In the genomic region with DNA sequence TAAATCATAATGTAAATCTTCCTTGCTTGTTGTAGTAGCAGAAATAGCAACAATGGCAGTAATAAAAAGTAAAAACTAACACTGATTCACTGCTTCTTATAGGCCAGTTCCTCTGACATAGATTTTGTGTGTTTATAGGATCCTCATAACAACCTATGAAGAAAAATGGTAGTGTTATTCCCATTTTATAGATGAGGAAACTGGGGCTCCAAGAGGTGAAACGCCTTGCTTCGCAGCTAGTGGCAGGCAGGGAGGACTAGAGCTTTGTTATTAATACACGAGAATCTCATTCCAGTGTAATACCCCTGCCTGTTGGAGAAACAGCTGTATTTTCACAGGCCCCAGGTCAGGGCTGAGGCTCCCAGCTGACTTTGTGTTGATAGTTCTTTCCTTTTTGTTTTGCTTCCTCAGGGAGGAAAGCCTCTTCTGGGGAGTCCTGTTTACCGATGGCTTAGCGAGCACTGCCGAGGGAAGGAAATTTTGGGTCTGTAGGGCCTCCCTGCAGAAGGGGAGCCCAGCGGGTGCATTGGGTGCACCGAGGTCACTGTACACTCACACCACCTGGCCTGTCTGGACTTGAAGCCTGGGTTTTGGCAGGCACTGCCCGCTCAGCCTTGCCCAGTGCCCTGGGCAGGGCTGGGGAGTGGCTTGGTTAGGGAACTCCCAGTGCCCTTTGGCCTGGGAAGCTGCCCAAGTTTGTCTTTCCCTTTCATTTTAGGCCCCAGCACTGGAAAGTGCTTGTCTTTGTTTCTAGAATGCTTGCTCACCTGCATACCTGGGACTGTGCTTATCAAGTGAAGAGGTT, we compare ENCODE assay signal across 9 cellular contexts. TPM values are rescaled to one million over a fixed set of nuclear protein-coding genes. Genes with fewer than 3 reads are reported as not detected.
DNase-seq lines count a peak whose midpoint lies in the region; FAIRE-seq and TF ChIP-seq lines count a peak whose summit lies in the region.
"Had no signal": no experiment of that assay in that cellular context is flagged by ENCODE, and none has a peak within 500 bp of the region (broad histone marks: within the 10 kb centered on the region; RNA-seq: fewer than 3 reads in every experiment).

No MANE protein-coding gene starts in this region.

- no peaks in the 10 kb centered on the region for H3K23me2 ChIP-seq in H1 (ENCODE audit: low read depth, low read length)

- H3K4me2 ChIP-seq in H1 (ENCODE audit: insufficient read depth in 1 of 2, low read depth in 2 of 2, low read length in 2 of 2), result no peak overlapping the region; a peak in 1 of 4 replicates

- H2BK120ac ChIP-seq in H1 (replicated peaks; ENCODE audit: low read depth, low read length), result no peak overlapping the region

- TF ChIP-seq CTCF in H1 (IDR thresholded peaks at IDR 0.05; ENCODE audit: control extremely low read depth in 1 of 3, insufficient read depth in 1 of 3, low read depth in 1 of 3, low read length in 3 of 3), result no peak
- no peak for TF ChIP-seq CTCF in type B pancreatic cell (conservative IDR thresholded peaks at IDR 0.05)
- TF ChIP-seq CTCF in ascending aorta (IDR thresholded peaks at IDR 0.05), result no peak

- H3K27me3 ChIP-seq in H1 (replicated peaks in 1 of 4; ENCODE audit: control insufficient read depth in 3 of 4, extremely low read depth in 1 of 4, insufficient read depth in 3 of 4, low read length in 3 of 4) (no peaks in the 10 kb centered on the region), ascending aorta (no peaks in the 10 kb centered on the region)

- FAIRE-seq in H1 (lab: Jason Lieb, UNC), result no peak

- H3K4me3 Mint-ChIP-seq in type B pancreatic cell, result no peak overlapping the region
- H3K4me3 Mint-ChIP-seq: activated T-helper 17 cell treated with anti-CD3 and anti-CD28 coated beads, Interleukin-2, amount 50 U/mL, for 72 hours had no signal

- CTCF ChIA-PET in H1 (lab: Charles Lee; ENCODE audit: partially characterized antibody), result interaction anchor here (0.6 to 1.8 kb wide), 9 partner anchors 16 to 85 kb away, joined by 3 to 5 read pairs (median 4); no protein-coding TSS in a partner anchor

- H2BK20ac ChIP-seq in H1 (ENCODE audit: low read length), result peak overlapping the region; percentile 76; the same call in 1 of the 2 replicates

- peaks cover 0 to 23% of the 10 kb centered on the region in 2 experiments; a peak in 1 of 4 replicates for H3K79me2 ChIP-seq in H1 (ENCODE audit: control insufficient read depth in 1 of 2, insufficient read depth in 2 of 2, low read length in 2 of 2)

- intact Hi-C loops in ascending aorta (cut with DNase I), result no loop called here

- H4K91ac ChIP-seq in H1 (replicated peaks; ENCODE audit: insufficient read length, low read length), result peak overlapping the region; percentile 56

- H4K20me1 ChIP-seq in H1 (replicated peaks in 1 of 2; ENCODE audit: control insufficient read depth in 1 of 2, insufficient read depth in 2 of 2, low read length in 2 of 2), result peaks cover 0 to 2% of the 10 kb centered on the region in 2 experiments

- no peak overlapping the region for H4K5ac ChIP-seq in H1 (ENCODE audit: insufficient read length, low read depth, low read length)

- peak overlapping the region; percentile 48 for H3K27ac Mint-ChIP-seq in type B pancreatic cell
- H3K27ac Mint-ChIP-seq: activated T-helper 17 cell treated with anti-CD3 and anti-CD28 coated beads, Interleukin-2, amount 50 U/mL, for 72 hours had no signal

- H4K8ac ChIP-seq in H1 (ENCODE audit: extremely low read depth, insufficient read depth, low read length), result no peak overlapping the region

- no peak for TF ChIP-seq POLR2A in H1 (IDR thresholded peaks at IDR 0.05; ENCODE audit: control extremely low read depth in 1 of 2, low read depth in 2 of 2, low read length in 2 of 2)

- peak overlapping the region; percentile 86; the same call in 1 of the 2 replicates for H2BK5ac ChIP-seq in H1 (ENCODE audit: low read depth, low read length)

- 0 out of 2 replicates have a peak overlapping the region, but pooled peaks have one; percentile 52 for H3K18ac ChIP-seq in H1 (ENCODE audit: extremely low read depth, low read length)

- no peak overlapping the region for H3K4me3 ChIP-seq in H1 (ENCODE audit: extremely low read depth in 1 of 4, insufficient read depth in 2 of 4, low read depth in 3 of 4, low read length in 4 of 4)
- no peak overlapping the region for H3K4me3 ChIP-seq in mesodermal cell (ENCODE audit: extremely low read depth, insufficient read depth, low read length, poor library complexity, severe bottlenecking)
- H3K4me3 ChIP-seq in ascending aorta, result no peak overlapping the region

- no peak overlapping the region for H2AFZ ChIP-seq in H1 (ENCODE audit: low read length)

- peaks cover 8 to 14% (median 13%) of the 10 kb centered on the region in 4 experiments; a peak in 6 of 7 replicates for H3K4me1 ChIP-seq in H1 (replicated peaks in 1 of 4; ENCODE audit: control insufficient read depth in 3 of 4, insufficient read depth in 4 of 4, low read length in 3 of 4)
- H3K4me1 ChIP-seq in mesodermal cell (ENCODE audit: control insufficient read depth, insufficient read depth, low read length, poor library complexity, severe bottlenecking), result peaks cover 45% of the 10 kb centered on the region
- H3K4me1 ChIP-seq in ascending aorta, result peaks cover 0 to 2% of the 10 kb centered on the region in 2 donors

- H2BK12ac ChIP-seq in H1 (ENCODE audit: low read depth, low read length), result peak overlapping the region; percentile 93; the same call in 1 of the 2 replicates

- no peak overlapping the region for H3K56ac ChIP-seq in H1 (replicated peaks; ENCODE audit: insufficient read length, low read depth, low read length)

- no peak overlapping the region for H3K23ac ChIP-seq in H1 (ENCODE audit: insufficient read length)

- H3K79me1 ChIP-seq in H1 (ENCODE audit: low read depth, low read length), result peaks cover 9% of the 10 kb centered on the region

- H3K27ac ChIP-seq in H1 (ENCODE audit: low read depth, low read length), result no peak overlapping the region
- peak overlapping the region; percentile 19 for H3K27ac ChIP-seq in mesodermal cell (ENCODE audit: low read depth, low read length, severe bottlenecking)
- H3K27ac ChIP-seq in ascending aorta, result no peak overlapping the region

- peak overlapping the region; percentile 59; the same call in 1 of the 2 replicates for H2AK5ac ChIP-seq in H1 (ENCODE audit: low read depth, low read length)

- H3K9ac ChIP-seq in H1 (replicated peaks in 1 of 4; ENCODE audit: extremely low read depth in 1 of 4, low read depth in 3 of 4, low read length in 3 of 4), result no peak overlapping the region

- no peak overlapping the region for H3K14ac ChIP-seq in H1 (ENCODE audit: insufficient read length)

- POLR2A ChIA-PET in H1 (lab: Charles Lee; ENCODE audit: partially characterized antibody), result interaction anchor here (0.6 to 3.8 kb wide), 4 partner anchors 8 to 19 kb away, joined by 3 to 14 read pairs (median 4); no protein-coding TSS in a partner anchor

- H3K4ac ChIP-seq in H1 (replicated peaks; ENCODE audit: insufficient read length, low read depth, low read length), result no peak overlapping the region

- whole genome bisulfite sequencing in H1 (ENCODE audit: extremely low coverage in 1 of 2, insufficient coverage in 1 of 2, insufficient read length in 1 of 2, insufficient replicate concordance in 2 of 2, low coverage in 1 of 2, low lambda C conversion rate in 2 of 2, missing lambda C conversion rate in 1 of 2), 2 experiments, result 89% methylated on average over 9 of the region's 9 CpGs; no CpG with 5 or more reads in 1 of the 2 experiments
- 87 to 95% methylated on average over 9 of the region's 9 CpGs for WGBS in mesodermal cell (ENCODE audit: insufficient coverage in 2 of 2), 2 experiments

- H3K4me1 Mint-ChIP-seq in type B pancreatic cell (ENCODE audit: unreplicated experiment), result peaks cover 18% of the 10 kb centered on the region
- H3K4me1 Mint-ChIP-seq: activated T-helper 17 cell treated with anti-CD3 and anti-CD28 coated beads, Interleukin-2, amount 50 U/mL, for 72 hours had no signal

- peak overlapping the region; percentile 95; the same call in 1 of the 2 replicates for H2BK15ac ChIP-seq in H1 (ENCODE audit: low read length)

- no peaks in the 10 kb centered on the region for H3K9me3 Mint-ChIP-seq in type B pancreatic cell
- H3K9me3 Mint-ChIP-seq: activated T-helper 17 cell treated with anti-CD3 and anti-CD28 coated beads, Interleukin-2, amount 50 U/mL, for 72 hours had no signal

- TF ChIP-seq RAD21 in H1 (IDR thresholded peaks at IDR 0.05 in 1 of 2, conservative IDR thresholded peaks at IDR 0.05 in 1 of 2; ENCODE audit: low read depth in 2 of 2, low read length in 2 of 2), result no peak

- no peaks in the 10 kb centered on the region for H3K36me3 Mint-ChIP-seq in type B pancreatic cell

- no peaks in the 10 kb centered on the region for H3K27me3 Mint-ChIP-seq in type B pancreatic cell
- H3K27me3 Mint-ChIP-seq: activated T-helper 17 cell treated with anti-CD3 and anti-CD28 coated beads, Interleukin-2, amount 50 U/mL, for 72 hours had no signal

- no peaks in the 10 kb centered on the region for H3K36me3 ChIP-seq in H1 (ENCODE audit: control insufficient read depth in 2 of 4, insufficient read depth in 4 of 4, low read length in 3 of 4)
- H3K36me3 ChIP-seq in mesodermal cell (ENCODE audit: control insufficient read depth, insufficient read depth, low read length), result peaks cover 17% of the 10 kb centered on the region
- H3K36me3 ChIP-seq in ascending aorta, result no peaks in the 10 kb centered on the region

- peak; percentile 31 for DNase-seq in NCI-H226
- DNase-seq in H1 (ENCODE audit: low read depth in 1 of 2, low spot score in 2 of 2), result no peak
- no peak for DNase-seq in type B pancreatic cell (ENCODE audit: extremely low spot score, unreplicated experiment)
- no peak for DNase-seq in ascending aorta (ENCODE audit: low spot score in 2 of 2)
- no peak for DNase-seq in NCI-H2171 (lab: John Stamatoyannopoulos, UW)
- no peak for DNase-seq in islet precursor cell

- H3K9me3 ChIP-seq in H1 (ENCODE audit: insufficient read depth in 2 of 2, low read depth in 1 of 2, low read length in 1 of 2), result no peaks in the 10 kb centered on the region
- peaks cover 2% of the 10 kb centered on the region for H3K9me3 ChIP-seq in mesodermal cell (ENCODE audit: control insufficient read depth, low read length)
- no peaks in the 10 kb centered on the region for H3K9me3 ChIP-seq in ascending aorta

- TF ChIP-seq EP300 in H1 (IDR thresholded peaks at IDR 0.05; ENCODE audit: borderline replicate concordance in 1 of 2, low read depth in 2 of 2, low read length in 2 of 2), result no peak

RNA-seq across cellular contexts. Expression of a gene that starts 13.5 kb away (rescaled TPM):
- 22.6 and 23.9 TPM in 2 replicates for total RNA-seq in H1 (2021; fragmentation: NEBNext Ultra II Directional; extraction: Animal tissue kit (Norgen Biotek cat#: 25700))
- polyA plus RNA-seq in H1 (2011; rRNA removed), result 5.9 and 6.4 TPM in 2 replicates
- polyA plus RNA-seq in H1 (2011; cell fraction: cytosol; rRNA removed), result 5.4 TPM
- polyA plus RNA-seq in H1 (2011; cell fraction: nucleus; rRNA removed), result 9.8 TPM
- polyA plus RNA-seq in H1 (2012, experiment 1 of 2), result 8.0 to 11.3 TPM (median 9.2 TPM) in 4 replicates
- 2.7 TPM for polyA plus RNA-seq in H1 (2012, experiment 2 of 2)
- 10.4 TPM for polyA plus RNA-seq in H1 (2013, experiment 1 of 2)
- polyA plus RNA-seq in H1 (2013, experiment 2 of 2), result 10.1 TPM
- polyA minus RNA-seq in H1 (2011; rRNA and poly(A)+ RNA removed), result 16.1 and 18.8 TPM in 2 replicates
- polyA minus RNA-seq in H1 (2011; cell fraction: cytosol; rRNA and poly(A)+ RNA removed), result 11.6 TPM
- polyA minus RNA-seq in H1 (2011; cell fraction: nucleus; rRNA and poly(A)+ RNA removed), result 19.4 TPM
- 18.5 TPM for polyA plus RNA-seq in mesodermal cell (2013, experiment 1 of 2)
- 17.5 TPM for polyA plus RNA-seq in mesodermal cell (2013, experiment 2 of 2)
- 22.9 and 28.5 TPM in 2 replicates for total RNA-seq in type B pancreatic cell (ENCODE audit: low replicate concordance)
- 79.0 TPM for total RNA-seq in ascending aorta

RNA-seq across cellular contexts. Expression of a gene that starts 19.5 kb away (rescaled TPM):
- total RNA-seq in H1 (2021; fragmentation: NEBNext Ultra II Directional; extraction: Animal tissue kit (Norgen Biotek cat#: 25700)), result not detected in 2 replicates
- polyA plus RNA-seq in H1 (2011; rRNA removed), result not detected in 2 replicates
- polyA plus RNA-seq in H1 (2011; cell fraction: cytosol; rRNA removed), result not detected
- not detected for polyA plus RNA-seq in H1 (2011; cell fraction: nucleus; rRNA removed)
- not detected in 4 replicates for polyA plus RNA-seq in H1 (2012, experiment 1 of 2)
- polyA plus RNA-seq in H1 (2012, experiment 2 of 2), result not detected
- polyA plus RNA-seq in H1 (2013, experiment 1 of 2), result not detected
- polyA plus RNA-seq in H1 (2013, experiment 2 of 2), result not detected
- polyA minus RNA-seq in H1 (2011; rRNA and poly(A)+ RNA removed), result not detected in 2 replicates
- not detected for polyA minus RNA-seq in H1 (2011; cell fraction: cytosol; rRNA and poly(A)+ RNA removed)
- not detected for polyA minus RNA-seq in H1 (2011; cell fraction: nucleus; rRNA and poly(A)+ RNA removed)
- not detected for polyA plus RNA-seq in mesodermal cell (2013, experiment 1 of 2)
- polyA plus RNA-seq in mesodermal cell (2013, experiment 2 of 2), result not detected
- total RNA-seq in type B pancreatic cell (ENCODE audit: low replicate concordance) (not detected in 2 replicates), ascending aorta (not detected)
- total RNA-seq: activated T-helper 17 cell treated with anti-CD3 and anti-CD28 coated beads, Interleukin-2, amount 50 U/mL, for 72 hours; T-helper 2 cell treated with Interferon-gamma antibody and Interleukin-4, amounts not matched to agents 100 ng/mL and 5 ng/mL, for 36 hours had no signal
